Comparison of ENCODE assay signal across 8 cellular contexts in genomic region chr13:30158774-30159445, GRCh38.
DNase-seq lines count a peak whose midpoint lies in the region; ATAC-seq and TF ChIP-seq lines count a peak whose summit lies in the region.

No MANE protein-coding gene starts in this region.

- DNase-seq in Daoy (ENCODE audit: low read depth), result peak; percentile 82
- DNase-seq in T47D (ENCODE audit: low read depth in 1 of 2, low spot score in 1 of 2), result peak; percentile 49 to 57
- DNase-seq in pons (ENCODE audit: low spot score), result peak; percentile 34
- no peak for DNase-seq in thyroid gland
- DNase-seq in NCI-H2227 (lab: John Stamatoyannopoulos, UW; ENCODE audit: unreplicated experiment), result no peak
- no peak for DNase-seq in NCI-H2196 (lab: John Stamatoyannopoulos, UW; ENCODE audit: unreplicated experiment)

- H3K4me3 Mint-ChIP-seq in IgD-negative memory B cell, result peak overlapping the region in 2 of 4 donors; percentile 72 to 79

- no peaks in the 10 kb centered on the region for H3K9me3 ChIP-seq in thyroid gland

- WGBS in thyroid gland, 2 donors, result 67 to 77% methylated on average over 8 of the region's 8 CpGs

- in situ Hi-C loops in T47D (cut with HindIII; ENCODE audit: low pct_unique_long_range_greater_than_20kb, low sequenced_read_pairs), result no loop called here

- H3K27me3 ChIP-seq in thyroid gland, result no peaks in the 10 kb centered on the region

- peak in 2 of 6 experiments; percentile 4 to 13 for TF ChIP-seq CTCF in thyroid gland (IDR thresholded peaks at IDR 0.05)

- H3K4me1 ChIP-seq in thyroid gland, result peaks cover 0 to 4% of the 10 kb centered on the region in 2 donors

- H3K9me3 Mint-ChIP-seq in IgD-negative memory B cell, result peaks cover 0 to 5% (median 0%) of the 10 kb centered on the region in 3 donors

- no peak overlapping the region for H3K27ac ChIP-seq in thyroid gland

- no peak for TF ChIP-seq POLR2A in thyroid gland (IDR thresholded peaks at IDR 0.05)

- peaks cover 2% of the 10 kb centered on the region for H3K36me3 Mint-ChIP-seq in IgD-negative memory B cell

- H3K36me3 ChIP-seq in thyroid gland, result no peaks in the 10 kb centered on the region

- no peak overlapping the region for H3K4me3 ChIP-seq in thyroid gland (replicated peaks in 1 of 3)

- peaks cover 40 to 48% (median 41%) of the 10 kb centered on the region in 3 donors for H3K4me1 Mint-ChIP-seq in IgD-negative memory B cell

- peaks cover 14% of the 10 kb centered on the region for H3K27me3 Mint-ChIP-seq in IgD-negative memory B cell

- ATAC-seq in HG03571 (IDR thresholded peaks at IDR 0.05; ENCODE audit: unreplicated experiment), result no peak

- intact Hi-C loops in thyroid gland (cut with DNase I), result no loop called here

- peak overlapping the region in 2 of 3 donors; percentile 7 to 70 for H3K27ac Mint-ChIP-seq in IgD-negative memory B cell

Comparison
In these comparisons a context has a peak if more than half of its experiments do, and no peak if none do; other contexts are left out.
1. DNase-seq: peak in Daoy (single experiment), T47D (2 of 2) and pons (single experiment); none in thyroid gland (0 of 2), NCI-H2227 (single experiment) and NCI-H2196 (single experiment).